11 cellular contexts compared by ENCODE assay signal in the genomic region with DNA sequence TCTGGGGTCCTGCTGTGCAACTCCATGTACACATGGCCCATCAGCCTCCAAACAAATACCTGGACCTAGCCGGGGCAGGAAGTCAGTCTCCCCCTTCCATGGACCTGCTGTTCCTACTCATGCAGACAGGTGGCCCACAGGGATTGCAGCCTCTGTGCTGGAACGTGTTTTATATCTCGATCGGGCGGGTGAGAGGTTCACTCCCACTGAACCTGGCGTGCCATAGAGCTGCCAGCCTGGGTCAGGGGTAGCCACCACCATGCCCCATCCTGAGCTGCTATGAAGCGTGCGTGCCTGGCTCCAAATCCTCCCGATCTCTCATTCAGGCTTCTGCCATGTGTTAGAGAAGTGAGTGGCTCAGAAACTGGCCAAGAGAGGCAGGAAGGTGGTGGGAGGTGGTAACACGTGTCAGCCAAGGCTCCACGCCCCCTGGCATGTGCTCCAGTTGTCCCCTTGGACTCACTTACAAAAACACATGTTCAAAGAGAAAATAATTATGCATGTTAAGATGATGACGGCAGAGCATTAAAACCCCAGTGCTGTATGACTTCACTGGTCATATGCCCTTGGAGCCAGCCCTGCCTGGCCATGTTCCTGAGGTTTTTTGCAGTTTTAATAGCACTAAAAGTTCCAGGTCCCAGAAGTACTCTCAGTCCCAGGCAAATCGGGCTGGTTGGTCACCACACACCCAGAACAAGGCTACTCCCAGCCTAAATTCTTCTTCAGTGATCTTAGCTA. TPM values are rescaled to one million over a fixed set of nuclear protein-coding genes. Genes with fewer than 3 reads are reported as not detected.
DNase-seq lines count a peak whose midpoint lies in the region; ATAC-seq and TF ChIP-seq lines count a peak whose summit lies in the region.
"Had no signal": no experiment of that assay in that cellular context is flagged by ENCODE, and none has a peak within 500 bp of the region (broad histone marks: within the 10 kb centered on the region; RNA-seq: fewer than 3 reads in every experiment).

No MANE protein-coding gene starts in this region.

- ATAC-seq in body of pancreas (peak; percentile 57), HG03135 (IDR thresholded peaks at IDR 0.05; ENCODE audit: unreplicated experiment) (no peak)

- TF ChIP-seq CTCF in body of pancreas (IDR thresholded peaks at IDR 0.05) (peak in 6 of 7 experiments; percentile 11 to 56 (median 46)), kidney epithelial cell (IDR thresholded peaks at IDR 0.05; ENCODE audit: insufficient read depth, low read length, poor library complexity, severe bottlenecking) (peak; percentile 53), testis (IDR thresholded peaks at IDR 0.05) (peak; percentile 59 to 70 (median 63))

- 70 to 78% methylated on average over 11 to 13 of the region's 13 CpGs for WGBS in body of pancreas, 2 donors
- WGBS in testis, 2 donors = 44 to 49% methylated on average over 12 to 13 of the region's 13 CpGs

- intact Hi-C loops in body of pancreas (cut with DNase I) (no loop called here), testis (cut with DNase I; ENCODE audit: low total_unique reads) (no loop called here)

- H3K36me3 ChIP-seq in body of pancreas (replicated peaks in 1 of 2; ENCODE audit: insufficient read depth in 1 of 2, low read depth in 2 of 2) = peaks cover 0 to 2% of the 10 kb centered on the region in 2 donors
- H3K36me3 ChIP-seq in kidney epithelial cell (ENCODE audit: control insufficient read depth, insufficient read depth, low read length) = peaks cover 4% of the 10 kb centered on the region
- no peaks in the 10 kb centered on the region for H3K36me3 ChIP-seq in testis (ENCODE audit: low read depth, missing control alignments)

- no peak for TF ChIP-seq POLR2A in body of pancreas (IDR thresholded peaks at IDR 0.05)
- no peak for TF ChIP-seq POLR2A in testis (IDR thresholded peaks at IDR 0.05)

- no peaks in the 10 kb centered on the region for H3K9me3 ChIP-seq in body of pancreas
- no peaks in the 10 kb centered on the region for H3K9me3 ChIP-seq in testis
- H3K9me3 ChIP-seq: SJSA1 had no signal

- H3K4me3 ChIP-seq in body of pancreas (no peak overlapping the region), kidney epithelial cell (ENCODE audit: low read depth, low read length) (no peak overlapping the region), testis (no peak overlapping the region)
- H3K4me3 ChIP-seq: SJSA1 had no signal

- peak; percentile 44 for DNase-seq in DMS 273 (lab: John Stamatoyannopoulos, UW; ENCODE audit: unreplicated experiment)
- no peak for DNase-seq in DMS 273 treated with DMSO at 0.1 percent for 48 hours (lab: John Stamatoyannopoulos, UW)
- peak in 2 of 4 donors; percentile 32 to 39 for DNase-seq in body of pancreas
- no peak for DNase-seq in kidney epithelial cell (ENCODE audit: low read depth)
- peak; percentile 81 for DNase-seq in testis
- no peak for DNase-seq in NCI-H1417 treated with DMSO at 0.1 percent for 48 hours (lab: John Stamatoyannopoulos, UW)
- DNase-seq in SIG-M5 treated with dmso at 0.1 percent for 504 hours (lab: John Stamatoyannopoulos, UW; ENCODE audit: unreplicated experiment) = no peak
- DNase-seq: stimulated activated CD4-positive, alpha-beta T cell treated with anti-CD3 and anti-CD28 coated beads, Interleukin-4, amount 100 ng/mL, for 4 hours had no signal

- H3K4me1 ChIP-seq in body of pancreas (peaks cover 18% of the 10 kb centered on the region), testis (peaks cover 38% of the 10 kb centered on the region)
- H3K4me1 ChIP-seq: SJSA1 had no signal

- H3K27ac ChIP-seq in body of pancreas = peak overlapping the region in 2 of 4 donors; percentile 33 to 41
- peak overlapping the region; percentile 73 to 83 for H3K27ac ChIP-seq in testis
- H3K27ac ChIP-seq: 22Rv1, SJSA1 had no signal

- no peaks in the 10 kb centered on the region for H3K27me3 ChIP-seq in body of pancreas
- no peaks in the 10 kb centered on the region for H3K27me3 ChIP-seq in kidney epithelial cell (ENCODE audit: control insufficient read depth, insufficient read depth, low read length)
- no peaks in the 10 kb centered on the region for H3K27me3 ChIP-seq in testis
- H3K27me3 ChIP-seq: SJSA1 had no signal

RNA-seq across cellular contexts. Expression of a gene that starts 30.6 kb away (rescaled TPM):
- total RNA-seq in body of pancreas (100 to 1,000 TPM; 107 to 145 TPM), kidney epithelial cell (103 and 125 TPM in 2 replicates), testis (10 to 100 TPM; 44.3 to 45.6 TPM)
- 152 TPM for polyA plus RNA-seq in testis (ENCODE audit: insufficient read depth, low read depth, low replicate concordance)

RNA-seq across cellular contexts. Expression of a gene that starts 41.5 kb away (rescaled TPM):
- total RNA-seq in body of pancreas (100 to 1,000 TPM in 1 of 2 donors, 10 to 100 TPM in 1; 94.2 to 152 TPM), kidney epithelial cell (280 and 366 TPM in 2 replicates), testis (100 to 1,000 TPM; 413 to 414 TPM)
- polyA plus RNA-seq in testis (ENCODE audit: insufficient read depth, low read depth, low replicate concordance) = 1,132 TPM

Comparison
In these comparisons a context has a peak if more than half of its experiments do, and no peak if none do; other contexts are left out.
1. DNase-seq: peak in DMS 273 (single experiment) and testis (single experiment); none in DMS 273 treated with DMSO at 0.1 percent for 48 hours (single experiment), kidney epithelial cell (single experiment), NCI-H1417 treated with DMSO at 0.1 percent for 48 hours (single experiment) and SIG-M5 treated with dmso at 0.1 percent for 504 hours (single experiment).
2. Peak in every context shown above with its lines, with median percentiles within 50 percentile points of each other: CTCF ChIP-seq.